1 cellular context compared by ENCODE assay signal in genomic region chr2:55460562-55460961, GRCh38.
TF ChIP-seq lines count a peak whose summit lies in the region.

No MANE protein-coding gene starts in this region.

TF ChIP-seq in K562, 482 proteins besides CTCF, POLR2A, EP300 and RAD21 (continues in another document):
- TF ChIP-seq KAT8 (IDR thresholded peaks at IDR 0.05; ENCODE audit: low read depth) (no peak), ADNP (tag; IDR thresholded peaks at IDR 0.05) (no peak), ELF2 (CRISPR knock-in tag; IDR thresholded peaks at IDR 0.05) (no peak), ATF1 (CRISPR knock-in tag; IDR thresholded peaks at IDR 0.05) (no peak), ATF1 (tag; IDR thresholded peaks at IDR 0.05) (no peak), NCOA2 (IDR thresholded peaks at IDR 0.05; ENCODE audit: partially characterized antibody in 2 of 2) (no peak), ZNF589 (CRISPR knock-in tag; IDR thresholded peaks at IDR 0.05; ENCODE audit: low read depth) (no peak), ZNF41 (CRISPR knock-in tag; conservative IDR thresholded peaks at IDR 0.05) (no peak), NR2C2 (CRISPR knock-in tag; IDR thresholded peaks at IDR 0.05) (no peak), NR2C2 (tag; IDR thresholded peaks at IDR 0.05) (peak; percentile 58; the same call in 1 of the 2 replicates), ZC3H4 (CRISPR knock-in tag; IDR thresholded peaks at IDR 0.05; ENCODE audit: borderline replicate concordance) (no peak), KDM1A (IDR thresholded peaks at IDR 0.05) (peak in 1 of 2 experiments; percentile 35; a peak in 1 of 4 replicates), ZNF316 (IDR thresholded peaks at IDR 0.05) (peak; percentile 87), CBX1 (IDR thresholded peaks at IDR 0.05; ENCODE audit: low read depth) (no peak), MYC (IDR thresholded peaks at IDR 0.05; ENCODE audit: low read depth, low read length) (no peak), MYC (CRISPR knock-in tag; IDR thresholded peaks at IDR 0.05; ENCODE audit: borderline replicate concordance, low read depth) (no peak), KAT7 (CRISPR knock-in tag; IDR thresholded peaks at IDR 0.05; ENCODE audit: borderline replicate concordance) (no peak), ARID3A (IDR thresholded peaks at IDR 0.05; ENCODE audit: borderline replicate concordance, low read depth, low read length) (no peak), GATAD2B (IDR thresholded peaks at IDR 0.05; ENCODE audit: borderline replicate concordance) (no peak), DLX4 (CRISPR knock-in tag; IDR thresholded peaks at IDR 0.05) (no peak), ZNF133 (CRISPR knock-in tag; IDR thresholded peaks at IDR 0.05) (no peak), ETV1 (tag; conservative IDR thresholded peaks at IDR 0.05; ENCODE audit: low read depth) (no peak), CXXC5 (CRISPR knock-in tag; IDR thresholded peaks at IDR 0.05) (no peak), ZKSCAN8 (CRISPR knock-in tag; IDR thresholded peaks at IDR 0.05) (no peak), ZNF277 (CRISPR knock-in tag; IDR thresholded peaks at IDR 0.05; ENCODE audit: borderline replicate concordance) (no peak), PHF20 (IDR thresholded peaks at IDR 0.05; ENCODE audit: partially characterized antibody) (no peak), MAFF (IDR thresholded peaks at IDR 0.05; ENCODE audit: low read length) (peak; percentile 24; the same call in 1 of the 2 replicates), MLLT1 (IDR thresholded peaks at IDR 0.05) (no peak), CREM (IDR thresholded peaks at IDR 0.05; ENCODE audit: low read depth) (no peak), MAFG (tag; conservative IDR thresholded peaks at IDR 0.05) (peak; percentile 78), BMI1 (IDR thresholded peaks at IDR 0.05; ENCODE audit: low read length) (no peak), BRD4 (IDR thresholded peaks at IDR 0.05) (0 out of 2 replicates have a peak, but pooled peaks have one; percentile 7), LCOR (CRISPR knock-in tag; IDR thresholded peaks at IDR 0.05) (no peak), NELFE (IDR thresholded peaks at IDR 0.05; ENCODE audit: insufficient read depth, insufficient read length) (no peak), ZNF24 (IDR thresholded peaks at IDR 0.05) (no peak), SNIP1 (IDR thresholded peaks at IDR 0.05; ENCODE audit: low read depth) (no peak), HOXB6 (CRISPR knock-in tag; IDR thresholded peaks at IDR 0.05; ENCODE audit: borderline replicate concordance) (no peak), BACH1 (tag; IDR thresholded peaks at IDR 0.05) (peak; percentile 75; the same call in 1 of the 2 replicates), KDM4B (IDR thresholded peaks at IDR 0.05; ENCODE audit: borderline replicate concordance in 2 of 2, low read depth in 1 of 2) (no peak), CBX8 (IDR thresholded peaks at IDR 0.05; ENCODE audit: borderline replicate concordance, extremely low read depth, low read depth, low read length, poor library complexity, severe bottlenecking) (no peak), CHCHD3 (CRISPR knock-in tag; IDR thresholded peaks at IDR 0.05) (no peak), SMARCC2 (IDR thresholded peaks at IDR 0.05; ENCODE audit: low read depth) (no peak), HMG20B (CRISPR knock-in tag; IDR thresholded peaks at IDR 0.05) (no peak), SLC30A9 (CRISPR knock-in tag; IDR thresholded peaks at IDR 0.05) (no peak), HNRNPUL1 (IDR thresholded peaks at IDR 0.05; ENCODE audit: low read length) (no peak), ZFP1 (CRISPR knock-in tag; IDR thresholded peaks at IDR 0.05) (no peak), ZNF384 (IDR thresholded peaks at IDR 0.05; ENCODE audit: low read depth, low read length) (peak; percentile 89), NFXL1 (CRISPR knock-in tag; IDR thresholded peaks at IDR 0.05) (no peak), ZFPM2 (CRISPR knock-in tag; IDR thresholded peaks at IDR 0.05) (no peak), NR3C1 (CRISPR knock-in tag; IDR thresholded peaks at IDR 0.05) (no peak), TCF7L2 (IDR thresholded peaks at IDR 0.05; ENCODE audit: low read depth, low read length) (no peak), CBX2 (IDR thresholded peaks at IDR 0.05; ENCODE audit: insufficient read depth, low read length, poor library complexity, severe bottlenecking) (no peak), DDX20 (tag; IDR thresholded peaks at IDR 0.05; ENCODE audit: low read depth) (no peak), KLF10 (CRISPR knock-in tag; IDR thresholded peaks at IDR 0.05) (no peak), ZNF57 (CRISPR knock-in tag; IDR thresholded peaks at IDR 0.05) (no peak), ZSCAN29 (IDR thresholded peaks at IDR 0.05) (no peak), ETS2 (tag; IDR thresholded peaks at IDR 0.05; ENCODE audit: borderline replicate concordance, poor library complexity, severe bottlenecking) (no peak), IFI16 (CRISPR knock-in tag; IDR thresholded peaks at IDR 0.05) (no peak), PTRF (tag; IDR thresholded peaks at IDR 0.05) (no peak), FOXK1 (CRISPR knock-in tag; IDR thresholded peaks at IDR 0.05; ENCODE audit: borderline replicate concordance) (no peak), TRIM25 (IDR thresholded peaks at IDR 0.05; ENCODE audit: borderline replicate concordance) (no peak), ZNF407 (IDR thresholded peaks at IDR 0.05; ENCODE audit: low read depth) (no peak), C11orf30 (IDR thresholded peaks at IDR 0.05; ENCODE audit: low read depth) (peak; percentile 76), ZNF764 (CRISPR knock-in tag; IDR thresholded peaks at IDR 0.05; ENCODE audit: low read depth) (no peak), NFE2 (IDR thresholded peaks at IDR 0.05; ENCODE audit: low read depth) (peak; percentile 79), RAD51 (IDR thresholded peaks at IDR 0.05; ENCODE audit: borderline replicate concordance, low read depth) (no peak), NCOR1 (IDR thresholded peaks at IDR 0.05) (no peak)
